Comparison of ENCODE assay signal across 29 cellular contexts in genomic region chr7:80565554-80565953, GRCh38. TPM values are rescaled to one million over a fixed set of nuclear protein-coding genes. Genes with fewer than 3 reads are reported as not detected.
"Had no signal": no experiment of that assay in that cellular context is flagged by ENCODE, and none has a peak within 500 bp of the region (broad histone marks: within the 10 kb centered on the region; RNA-seq: fewer than 3 reads in every experiment).

No MANE protein-coding gene starts in this region.

- H3K4me3 ChIP-seq: coronary artery, dorsolateral prefrontal cortex, esophagus muscularis mucosa, gastrocnemius medialis, heart right ventricle, left lung, lower lobe of right lung, mucosa of descending colon had no signal

- H3K4me1 ChIP-seq: esophagus muscularis mucosa, gastrocnemius medialis, left lung, lower lobe of right lung had no signal

- DNase-seq: dermis blood vessel endothelial cell; dorsolateral prefrontal cortex; effector CD4-positive, alpha-beta T cell; effector memory CD4-positive, alpha-beta T cell; foreskin fibroblast; foreskin melanocyte; gastrocnemius medialis; glutamatergic neuron; head of caudate nucleus; heart right ventricle; hippocampal formation; left cardiac atrium; left lung; left ventricle myocardium superior; lower lobe of right lung; mesenchymal stem cell; mucosa of descending colon had no signal

- H3K36me3 ChIP-seq: esophagus muscularis mucosa, gastrocnemius medialis, heart right ventricle, left lung, lower lobe of right lung had no signal

- H3K27ac Mint-ChIP-seq: mesothelial cell of epicardium had no signal

- H3K4me1 Mint-ChIP-seq: mesothelial cell of epicardium had no signal

- H3K27me3 ChIP-seq: dorsolateral prefrontal cortex, esophagus muscularis mucosa, gastrocnemius medialis, heart right ventricle, left lung had no signal

- H3K27ac ChIP-seq: coronary artery, dorsolateral prefrontal cortex, esophagus muscularis mucosa, gastrocnemius medialis, heart right ventricle, left lung, lower lobe of right lung had no signal

- H3K4me3 Mint-ChIP-seq: mesothelial cell of epicardium had no signal

- ATAC-seq: gastrocnemius medialis, heart right ventricle, left cardiac atrium, left ventricle myocardium superior, mucosa of descending colon had no signal

RNA-seq across cellular contexts. Expression of gene GNAT3, which starts 53.7 kb away (rescaled TPM):
- total RNA-seq: dermis blood vessel endothelial cell, dorsolateral prefrontal cortex, endothelial cell of umbilical vein, epithelial cell of proximal tubule, esophagus muscularis mucosa, gastrocnemius medialis, glomerular endothelial cell, heart right ventricle, kidney epithelial cell, left cardiac atrium, left lung, left ventricle myocardium superior, lower leg skin, lower lobe of right lung, lung microvascular endothelial cell, mesenteric fat pad, mesothelial cell of epicardium, mucosa of descending colon had no signal
- polyA plus RNA-seq: endothelial cell of umbilical vein, esophagus, heart right ventricle, keratinocyte had no signal
